Comparison of ENCODE assay signal across 1 cellular context in genomic region chr6:2842139-2842552, GRCh38.
TF ChIP-seq lines count a peak whose summit lies in the region.

No MANE protein-coding gene starts in this region.

TF ChIP-seq in H1, 55 proteins besides CTCF, POLR2A, EP300 and RAD21 (continued from another document):
- TF ChIP-seq MAX (IDR thresholded peaks at IDR 0.05) (no peak), KDM5A (IDR thresholded peaks at IDR 0.05; ENCODE audit: low read length) (no peak)
